8 cellular contexts compared by ENCODE assay signal in genomic region chr14:60164717-60165546, GRCh38. TPM values are rescaled to one million over a fixed set of nuclear protein-coding genes. Genes with fewer than 3 reads are reported as not detected.
A peak's percentile ranks its signal among the peaks of the same experiment; 100 is the strongest.
DNase-seq lines count a peak whose midpoint lies in the region; ATAC-seq and TF ChIP-seq lines count a peak whose summit lies in the region.

Gene DHRS7 (minus strand): TSS chr14:60165398. CDS start chr14:60165309, 89 bp downstream.

- H3K4me3 ChIP-seq in Karpas-422 (ENCODE audit: low read length) = peak within 1 kb of the TSS; percentile 83
- H3K4me3 ChIP-seq in SK-N-MC = peak within 1 kb of the TSS; percentile 81
- peak within 1 kb of the TSS; percentile 98 for H3K4me3 ChIP-seq in thymus (ENCODE audit: low read length)

- H3K36me3 Mint-ChIP-seq in osteocyte (ENCODE audit: unreplicated experiment) = peaks cover 3% of the 10 kb centered on the region

- DNase-seq in Karpas-422 (peak; percentile 93), SK-N-MC (ENCODE audit: low read depth, low spot score) (peak; percentile 18), glomerular visceral epithelial cell (ENCODE audit: extremely low spot score) (peak; percentile 87), osteocyte (ENCODE audit: extremely low spot score, unreplicated experiment) (peak; percentile 94)
- peak; percentile 58 for DNase-seq in activated naive CD4-positive, alpha-beta T cell treated with anti-CD3 and anti-CD28 coated beads, Interleukin-2, amount 50 U/mL, for 16 hours

- no peaks in the 10 kb centered on the region for H3K36me3 ChIP-seq in ES-I3 (ENCODE audit: insufficient read depth, low read length)
- no peaks in the 10 kb centered on the region for H3K36me3 ChIP-seq in Karpas-422 (ENCODE audit: insufficient read depth, low read length)
- no peaks in the 10 kb centered on the region for H3K36me3 ChIP-seq in SK-N-MC (ENCODE audit: insufficient read depth, low read length)
- no peaks in the 10 kb centered on the region for H3K36me3 ChIP-seq in thymus (ENCODE audit: control insufficient read depth, insufficient read depth)

- no peaks in the 10 kb centered on the region for H3K9me3 Mint-ChIP-seq in osteocyte (ENCODE audit: unreplicated experiment)

- ATAC-seq in GM21825 (IDR thresholded peaks at IDR 0.05; ENCODE audit: unreplicated experiment) = peak; percentile 89

- H3K9me3 ChIP-seq in ES-I3 (ENCODE audit: control insufficient read depth, insufficient read depth, low read length) (no peaks in the 10 kb centered on the region), Karpas-422 (ENCODE audit: low read length) (no peaks in the 10 kb centered on the region), SK-N-MC (ENCODE audit: low read depth, low read length) (no peaks in the 10 kb centered on the region), thymus (ENCODE audit: control insufficient read depth) (no peaks in the 10 kb centered on the region)

- H3K27ac Mint-ChIP-seq in osteocyte (ENCODE audit: unreplicated experiment) = peak within 1 kb of the TSS; percentile 92

- H3K4me3 Mint-ChIP-seq in osteocyte (ENCODE audit: unreplicated experiment) = peak within 1 kb of the TSS; percentile 90

- peak within 1 kb of the TSS; percentile 91 for H2AFZ ChIP-seq in Karpas-422 (ENCODE audit: low read length)

- peaks cover 45% of the 10 kb centered on the region for H3K79me2 ChIP-seq in Karpas-422 (ENCODE audit: low read length)

- H3K27ac ChIP-seq in Karpas-422 (ENCODE audit: low read length) (peak within 1 kb of the TSS; percentile 71), SK-N-MC (no peak within 1 kb of the TSS), thymus (ENCODE audit: low read depth) (peak within 1 kb of the TSS; percentile 98)

- H3K9me2 ChIP-seq in Karpas-422 (replicated peaks; ENCODE audit: insufficient read depth, low read length) = no peaks in the 10 kb centered on the region

- H3K4me1 ChIP-seq in ES-I3 (ENCODE audit: insufficient read depth, low read length) (peaks cover 12% of the 10 kb centered on the region; the same call in 1 of the 2 replicates), Karpas-422 (ENCODE audit: low read length) (peaks cover 41% of the 10 kb centered on the region), thymus (ENCODE audit: control insufficient read depth, insufficient read depth, low read length) (no peaks in the 10 kb centered on the region)

- no peaks in the 10 kb centered on the region for H3K27me3 ChIP-seq in Karpas-422 (ENCODE audit: low read length)
- no peaks in the 10 kb centered on the region for H3K27me3 ChIP-seq in thymus (ENCODE audit: control insufficient read depth, insufficient read depth)

- peak within 1 kb of the TSS; percentile 87 for H3K4me2 ChIP-seq in Karpas-422 (ENCODE audit: low read depth, low read length, poor library complexity, severe bottlenecking)

- peaks cover 24% of the 10 kb centered on the region for H3K4me1 Mint-ChIP-seq in osteocyte (ENCODE audit: unreplicated experiment)

- peaks cover 2% of the 10 kb centered on the region for H3K27me3 Mint-ChIP-seq in osteocyte (ENCODE audit: unreplicated experiment)

- H4K20me1 ChIP-seq in Karpas-422 (ENCODE audit: insufficient read depth, low read depth, low read length) = no peaks in the 10 kb centered on the region

- WGBS in thymus = under 1% methylated on average over 68 of the region's 68 CpGs

- peak within 1 kb of the TSS; percentile 89 for H3K9ac ChIP-seq in ES-I3 (ENCODE audit: low read depth, low read length)
- H3K9ac ChIP-seq in Karpas-422 (ENCODE audit: low read length) = peak within 1 kb of the TSS; percentile 81
- peak within 1 kb of the TSS; percentile 56 for H3K9ac ChIP-seq in SK-N-MC (ENCODE audit: insufficient read length)

- TF ChIP-seq CTCF in osteocyte (IDR thresholded peaks at IDR 0.05) = peak; percentile 72

RNA-seq across cellular contexts. Expression of gene DHRS7, which starts in this region (rescaled TPM):
- total RNA-seq in Karpas-422 (2014; rRNA removed; shearing (Covaris generic); ENCODE audit: low replicate concordance) = 155 and 162 TPM in 2 replicates
- 45.5 and 49.1 TPM in 2 replicates for total RNA-seq in osteocyte
- 63.7 TPM for polyA plus RNA-seq in thymus

Comparison
In these comparisons a context has a peak if more than half of its experiments do, and no peak if none do; other contexts are left out.
1. DNase-seq: peak in every context shown above with its lines; median percentile 94 in osteocyte; 93 in Karpas-422; 87 in glomerular visceral epithelial cell; 58 in activated naive CD4-positive, alpha-beta T cell treated with anti-CD3 and anti-CD28 coated beads, Interleukin-2, amount 50 U/mL, for 16 hours; 18 in SK-N-MC.